In the genomic region with DNA sequence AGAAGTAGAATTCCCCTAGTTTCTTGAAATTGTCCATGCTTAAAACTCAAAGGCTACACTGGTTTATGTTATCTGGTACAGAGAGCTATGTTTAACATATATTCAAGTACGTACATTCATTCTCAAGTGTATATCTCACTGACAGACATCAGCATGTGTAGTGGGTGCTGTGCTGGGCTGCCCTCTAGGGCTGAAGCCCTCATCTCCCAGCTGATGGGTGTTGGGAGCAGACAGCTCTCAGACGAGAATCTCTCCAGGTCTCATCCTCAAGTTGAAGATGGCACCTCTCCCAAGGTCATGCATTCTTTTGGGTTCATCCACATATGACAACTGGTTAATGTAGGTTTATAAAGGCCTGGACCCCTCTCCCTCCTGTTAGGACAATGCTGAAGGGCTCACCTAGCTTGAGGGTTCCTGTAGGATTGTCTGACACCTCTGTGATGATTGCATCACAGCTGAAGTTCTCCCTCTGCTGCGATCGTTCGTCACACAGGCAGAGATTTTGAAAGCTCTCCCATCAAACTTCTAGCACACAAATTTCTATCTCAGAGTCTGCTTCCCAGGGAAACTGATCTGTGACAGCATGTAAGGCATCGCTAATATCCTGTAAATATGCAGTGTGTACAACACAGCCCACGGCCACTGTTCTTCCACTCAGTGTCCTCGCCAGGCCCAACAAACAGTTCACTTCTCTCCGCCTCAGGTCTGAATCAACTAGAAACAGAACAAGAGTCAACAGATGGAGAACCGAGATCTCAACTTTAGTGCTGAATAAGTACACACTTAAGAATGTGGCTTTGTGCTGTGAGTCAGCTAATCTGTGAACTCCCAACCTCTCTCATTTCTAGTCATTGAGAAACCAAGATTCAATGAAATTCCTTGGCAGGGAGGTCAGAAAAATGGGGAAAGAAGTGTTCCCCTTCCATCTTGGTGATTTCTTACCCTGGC, we compare ENCODE assay signal across 9 cellular contexts. TPM values are rescaled to one million over a fixed set of nuclear protein-coding genes. Genes with fewer than 3 reads are reported as not detected.
DNase-seq lines count a peak whose midpoint lies in the region; ATAC-seq and TF ChIP-seq lines count a peak whose summit lies in the region.
"Had no signal": no experiment of that assay in that cellular context is flagged by ENCODE, and none has a peak within 500 bp of the region (broad histone marks: within the 10 kb centered on the region; RNA-seq: fewer than 3 reads in every experiment).

No MANE protein-coding gene starts in this region.

- H3K9me3 ChIP-seq in adipocyte (ENCODE audit: control insufficient read depth, low read length) = no peaks in the 10 kb centered on the region

- peaks cover 16% of the 10 kb centered on the region for H3K36me3 ChIP-seq in adipocyte (ENCODE audit: control insufficient read depth, insufficient read depth, low read length, severe bottlenecking)
- H3K36me3 ChIP-seq in kidney epithelial cell (ENCODE audit: control insufficient read depth, insufficient read depth, low read length) = no peaks in the 10 kb centered on the region

- peak; percentile 75 for ATAC-seq in HG02798 (IDR thresholded peaks at IDR 0.05; ENCODE audit: poor library complexity, unreplicated experiment)

- H3K4me1 ChIP-seq in adipocyte (ENCODE audit: control insufficient read depth, insufficient read depth, low read length) = peaks cover 24% of the 10 kb centered on the region

- no peak overlapping the region for H3K4me3 ChIP-seq in adipocyte (ENCODE audit: low read length)
- no peak overlapping the region for H3K4me3 ChIP-seq in kidney epithelial cell (ENCODE audit: low read depth, low read length)

- no peak for TF ChIP-seq CTCF in AG09319 (IDR thresholded peaks at IDR 0.05; ENCODE audit: low read depth, low read length)
- no peak for TF ChIP-seq CTCF in kidney epithelial cell (IDR thresholded peaks at IDR 0.05; ENCODE audit: insufficient read depth, low read length, poor library complexity, severe bottlenecking)

- DNase-seq in AG09319 (ENCODE audit: extremely low read depth, low read depth) = peak; percentile 61
- peak; percentile 91 for DNase-seq in adipocyte (ENCODE audit: low read depth)
- DNase-seq in kidney epithelial cell (ENCODE audit: low read depth) = peak; percentile 71
- DNase-seq in DMS153 (lab: John Stamatoyannopoulos, UW) = no peak
- no peak for DNase-seq in NCI-H128 (lab: John Stamatoyannopoulos, UW; ENCODE audit: unreplicated experiment)
- DNase-seq in NCI-H1930 (lab: John Stamatoyannopoulos, UW) = no peak
- no peak for DNase-seq in NCI-H1092 treated with DMSO at 0.1 percent for 48 hours (lab: John Stamatoyannopoulos, UW)
- DNase-seq: NCI-H1048 had no signal

- H3K27me3 ChIP-seq in adipocyte (replicated peaks; ENCODE audit: control insufficient read depth, insufficient read depth, low read length) = no peaks in the 10 kb centered on the region
- no peaks in the 10 kb centered on the region for H3K27me3 ChIP-seq in kidney epithelial cell (ENCODE audit: control insufficient read depth, insufficient read depth, low read length)

- H3K9ac ChIP-seq in adipocyte (ENCODE audit: low read length) = no peak overlapping the region

RNA-seq across cellular contexts. Expression of a gene that starts 43.2 kb away (rescaled TPM):
- total RNA-seq in kidney epithelial cell = 18.0 and 18.8 TPM in 2 replicates

Comparison
In these comparisons a context has a peak if more than half of its experiments do, and no peak if none do; other contexts are left out.
1. DNase-seq: peak in AG09319 (single experiment), adipocyte (single experiment) and kidney epithelial cell (single experiment); none in DMS153 (single experiment), NCI-H128 (single experiment), NCI-H1930 (0 of 2) and NCI-H1092 treated with DMSO at 0.1 percent for 48 hours (single experiment).